In the genomic region with DNA sequence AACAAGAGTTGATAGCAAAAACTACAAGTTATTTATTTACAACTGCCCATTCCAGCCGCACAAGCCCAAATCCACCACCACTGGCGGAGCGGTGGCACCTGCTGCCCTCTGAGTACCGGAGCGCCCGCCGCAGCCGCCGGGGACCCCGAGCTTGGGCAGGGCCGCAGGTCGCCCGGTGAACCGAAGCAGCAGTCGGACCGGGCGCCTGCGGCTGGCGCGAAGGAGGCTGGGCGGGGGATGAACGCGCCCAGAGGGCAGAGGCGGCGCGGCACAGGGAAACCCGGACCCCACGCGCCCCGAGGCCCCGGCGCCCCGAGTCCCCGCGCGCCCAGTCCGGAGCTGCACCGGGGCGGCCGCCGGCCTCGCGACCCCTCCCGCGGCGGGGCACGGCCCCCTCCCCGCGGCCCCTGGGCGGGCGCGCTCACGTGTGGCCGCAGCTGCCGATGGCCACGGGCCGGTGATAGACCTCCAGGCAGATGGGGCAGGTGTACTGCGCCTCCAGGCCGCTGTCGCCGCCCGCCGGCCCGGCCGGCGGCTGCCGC, we compare ENCODE assay signal across 8 cellular contexts. TPM values are rescaled to one million over a fixed set of nuclear protein-coding genes. Genes with fewer than 3 reads are reported as not detected.
DNase-seq lines count a peak whose midpoint lies in the region; ATAC-seq and TF ChIP-seq lines count a peak whose summit lies in the region.

No MANE protein-coding gene starts in this region.

- H3K27ac Mint-ChIP-seq in activated T-helper 2 cell treated with anti-CD3 and anti-CD28 coated beads, Interferon-gamma antibody, Interleukin-2, Interleukin-4, amounts not matched to agents 10 μg/mL and 5 μg/mL and 100 μg/mL, durations not matched to agents 14 hours and 24 hours and 36 hours = peak overlapping the region; percentile 67

- H3K9me3 Mint-ChIP-seq in activated T-helper 2 cell treated with anti-CD3 and anti-CD28 coated beads, Interferon-gamma antibody, Interleukin-2, Interleukin-4, amounts not matched to agents 10 μg/mL and 5 μg/mL and 100 μg/mL, durations not matched to agents 14 hours and 24 hours and 36 hours = no peaks in the 10 kb centered on the region

- H3K9me3 ChIP-seq in skeletal muscle tissue (ENCODE audit: control insufficient read depth in 3 of 3, low read length in 3 of 3) = no peaks in the 10 kb centered on the region

- DNase-seq in AG10803 (ENCODE audit: low read depth) = no peak
- no peak for DNase-seq in activated T-helper 2 cell treated with anti-CD3 and anti-CD28 coated beads, Interferon-gamma antibody, Interleukin-2, Interleukin-4, amounts not matched to agents 10 μg/mL and 5 μg/mL and 100 μg/mL, durations not matched to agents 14 hours and 24 hours and 36 hours (ENCODE audit: low spot score)
- peak; percentile 47 for DNase-seq in hepatic stellate cell (ENCODE audit: low spot score)
- DNase-seq in superior temporal gyrus (ENCODE audit: extremely low spot score) = no peak
- DNase-seq in HCEC 1CT = no peak

- no peak for TF ChIP-seq CTCF in AG10803 (conservative IDR thresholded peaks at IDR 0.05; ENCODE audit: low read length)

- H3K9ac ChIP-seq in skeletal muscle tissue (ENCODE audit: low read depth in 1 of 3, low read length in 3 of 3) = peak overlapping the region; percentile 82 to 98 (median 95)

- intact Hi-C loops in activated T-helper 2 cell treated with anti-CD3 and anti-CD28 coated beads, Interferon-gamma antibody, Interleukin-2, Interleukin-4, amounts not matched to agents 10 μg/mL and 5 μg/mL and 100 μg/mL, durations not matched to agents 14 hours and 24 hours and 36 hours (cut with micrococcal nuclease) = loop anchor here (1.0 to 2.0 kb wide), 3 partner anchors 31 to 75 kb away; a partner anchor contains a TSS

- H3K4me1 Mint-ChIP-seq in activated T-helper 2 cell treated with anti-CD3 and anti-CD28 coated beads, Interferon-gamma antibody, Interleukin-2, Interleukin-4, amounts not matched to agents 10 μg/mL and 5 μg/mL and 100 μg/mL, durations not matched to agents 14 hours and 24 hours and 36 hours (ENCODE audit: low read depth) = peaks cover 44% of the 10 kb centered on the region

- H3K27ac ChIP-seq in skeletal muscle tissue (ENCODE audit: low read depth, low read length) = peak overlapping the region; percentile 87

- peaks cover 0 to 12% (median 10%) of the 10 kb centered on the region in 3 donors for H3K36me3 ChIP-seq in skeletal muscle tissue (ENCODE audit: control insufficient read depth in 3 of 3, insufficient read depth in 3 of 3, low read length in 3 of 3)

- peaks cover 37 to 53% (median 38%) of the 10 kb centered on the region in 3 donors for H3K4me1 ChIP-seq in skeletal muscle tissue (ENCODE audit: control insufficient read depth in 3 of 3, insufficient read depth in 3 of 3, low read length in 3 of 3)

- H3K4me3 ChIP-seq in AG10803 (ENCODE audit: low read length) (peak overlapping the region; percentile 62), skeletal muscle tissue (ENCODE audit: low read length in 3 of 3) (peak overlapping the region; percentile 80 to 100 (median 97))

- peak overlapping the region; percentile 83 for H3K4me3 Mint-ChIP-seq in activated T-helper 2 cell treated with anti-CD3 and anti-CD28 coated beads, Interferon-gamma antibody, Interleukin-2, Interleukin-4, amounts not matched to agents 10 μg/mL and 5 μg/mL and 100 μg/mL, durations not matched to agents 14 hours and 24 hours and 36 hours (ENCODE audit: low read depth)

- H3K36me3 Mint-ChIP-seq in activated T-helper 2 cell treated with anti-CD3 and anti-CD28 coated beads, Interferon-gamma antibody, Interleukin-2, Interleukin-4, amounts not matched to agents 10 μg/mL and 5 μg/mL and 100 μg/mL, durations not matched to agents 14 hours and 24 hours and 36 hours (ENCODE audit: low read depth) = peaks cover 7% of the 10 kb centered on the region

- no peaks in the 10 kb centered on the region for H3K27me3 Mint-ChIP-seq in activated T-helper 2 cell treated with anti-CD3 and anti-CD28 coated beads, Interferon-gamma antibody, Interleukin-2, Interleukin-4, amounts not matched to agents 10 μg/mL and 5 μg/mL and 100 μg/mL, durations not matched to agents 14 hours and 24 hours and 36 hours (ENCODE audit: low read depth)

- H3K27me3 ChIP-seq in skeletal muscle tissue (ENCODE audit: control insufficient read depth in 3 of 3, insufficient read depth in 3 of 3, low read length in 3 of 3) = no peaks in the 10 kb centered on the region

- ATAC-seq in GM19025 (IDR thresholded peaks at IDR 0.05; ENCODE audit: low read depth, unreplicated experiment) (peak; percentile 9), HG03439 (IDR thresholded peaks at IDR 0.05; ENCODE audit: unreplicated experiment) (peak; percentile 25)

RNA-seq across cellular contexts. Expression of a gene that starts 0.4 kb away (rescaled TPM):
- total RNA-seq in activated T-helper 2 cell treated with anti-CD3 and anti-CD28 coated beads, Interferon-gamma antibody, Interleukin-2, Interleukin-4, amounts not matched to agents 10 μg/mL and 5 μg/mL and 100 μg/mL, durations not matched to agents 14 hours and 24 hours and 36 hours = 39.9 and 52.1 TPM in 2 replicates
- 12.0 TPM for total RNA-seq in skeletal muscle tissue

RNA-seq across cellular contexts. Expression of a gene that starts 0.5 kb away (rescaled TPM):
- 43.8 and 43.9 TPM in 2 replicates for total RNA-seq in activated T-helper 2 cell treated with anti-CD3 and anti-CD28 coated beads, Interferon-gamma antibody, Interleukin-2, Interleukin-4, amounts not matched to agents 10 μg/mL and 5 μg/mL and 100 μg/mL, durations not matched to agents 14 hours and 24 hours and 36 hours
- total RNA-seq in skeletal muscle tissue = 10.4 TPM

RNA-seq across cellular contexts. Expression of a gene that starts 19.5 kb away (rescaled TPM):
- 2.0 and 2.3 TPM in 2 replicates for total RNA-seq in activated T-helper 2 cell treated with anti-CD3 and anti-CD28 coated beads, Interferon-gamma antibody, Interleukin-2, Interleukin-4, amounts not matched to agents 10 μg/mL and 5 μg/mL and 100 μg/mL, durations not matched to agents 14 hours and 24 hours and 36 hours
- total RNA-seq in skeletal muscle tissue = 8.4 TPM

RNA-seq across cellular contexts. Expression of a gene that starts 42.9 kb away (rescaled TPM):
- 132 and 137 TPM in 2 replicates for total RNA-seq in activated T-helper 2 cell treated with anti-CD3 and anti-CD28 coated beads, Interferon-gamma antibody, Interleukin-2, Interleukin-4, amounts not matched to agents 10 μg/mL and 5 μg/mL and 100 μg/mL, durations not matched to agents 14 hours and 24 hours and 36 hours
- total RNA-seq in skeletal muscle tissue = 14.1 TPM

RNA-seq across cellular contexts. Expression of a gene that starts 55.0 kb away (rescaled TPM):
- total RNA-seq in activated T-helper 2 cell treated with anti-CD3 and anti-CD28 coated beads, Interferon-gamma antibody, Interleukin-2, Interleukin-4, amounts not matched to agents 10 μg/mL and 5 μg/mL and 100 μg/mL, durations not matched to agents 14 hours and 24 hours and 36 hours = 233 and 242 TPM in 2 replicates
- total RNA-seq in skeletal muscle tissue = 90.8 TPM
